ENCODE assay signal across 8 cellular contexts in genomic region chr14:22814945-22815713, GRCh38. TPM values are rescaled to one million over a fixed set of nuclear protein-coding genes. Genes with fewer than 3 reads are reported as not detected.
DNase-seq lines count a peak whose midpoint lies in the region; ATAC-seq and TF ChIP-seq lines count a peak whose summit lies in the region.

Gene SLC7A7 (minus strand): TSS chr14:22815435. CDS start chr14:22813398, 2,037 bp downstream.

- no peaks in the 10 kb centered on the region for H4K20me1 ChIP-seq in fibroblast of lung (ENCODE audit: control insufficient read depth, extremely low read depth, insufficient read depth, low read length)

- H3K9ac ChIP-seq in fibroblast of lung (ENCODE audit: insufficient read depth, low read length) = no peak within 1 kb of the TSS

- peak; percentile 28 for ATAC-seq in omental fat pad (ENCODE audit: low FRiP score)

- H3K79me2 ChIP-seq in fibroblast of lung (ENCODE audit: control insufficient read depth, insufficient read depth, low read length) = no peaks in the 10 kb centered on the region

- no peaks in the 10 kb centered on the region for H3K9me3 ChIP-seq in fibroblast of lung (ENCODE audit: control insufficient read depth, insufficient read depth, low read depth, low read length)

- H3K4me2 ChIP-seq in fibroblast of lung (ENCODE audit: extremely low read depth, insufficient read depth, low read length) = no peak within 1 kb of the TSS

- H3K4me3 ChIP-seq in fibroblast of lung (replicated peaks in 1 of 4; ENCODE audit: control extremely low read depth in 1 of 4, insufficient read depth in 1 of 4, low read depth in 3 of 4, low read length in 4 of 4) = no peak within 1 kb of the TSS

- H2AFZ ChIP-seq in fibroblast of lung (ENCODE audit: low read length) = peak within 1 kb of the TSS; percentile 54

- H3K27me3 ChIP-seq in fibroblast of lung (ENCODE audit: control insufficient read depth, insufficient read depth, low read length) = no peaks in the 10 kb centered on the region

- peak; percentile 57 for DNase-seq in DMS79 treated with DMSO at 0.1 percent for 48 hours (lab: John Stamatoyannopoulos, UW)
- peak; percentile 24 for DNase-seq in NCI-H2227 (lab: John Stamatoyannopoulos, UW; ENCODE audit: unreplicated experiment)
- peak in 1 of 2 donors; percentile 34 for DNase-seq in fibroblast of lung (ENCODE audit: low read depth in 2 of 2)
- DNase-seq in omental fat pad (ENCODE audit: low spot score) = no peak
- no peak for DNase-seq in stimulated activated CD4-positive, alpha-beta T cell treated with anti-CD3 and anti-CD28 coated beads, Interleukin-15, amount 100 ng/mL, for 24 hours
- DNase-seq in NCI-H510A treated with DMSO at 0.1 percent for 48 hours (lab: John Stamatoyannopoulos, UW) = no peak
- no peak for DNase-seq in OCI-M2 (lab: John Stamatoyannopoulos, UW; ENCODE audit: unreplicated experiment)
- DNase-seq in effector CD8-positive, alpha-beta T cell (lab: John Stamatoyannopoulos, UW) = no peak

- TF ChIP-seq CTCF in fibroblast of lung (conservative IDR thresholded peaks at IDR 0.05 in 1 of 2, IDR thresholded peaks at IDR 0.05 in 1 of 2; ENCODE audit: low read depth in 1 of 2, low read length in 2 of 2) (no peak), omental fat pad (IDR thresholded peaks at IDR 0.05) (no peak)

- H3K4me1 ChIP-seq in fibroblast of lung (ENCODE audit: control insufficient read depth, extremely low read depth, insufficient read depth, low read length) = peaks cover 2% of the 10 kb centered on the region

- H3K27ac ChIP-seq in fibroblast of lung (ENCODE audit: insufficient read depth, low read length) = no peak within 1 kb of the TSS

- no peaks in the 10 kb centered on the region for H3K36me3 ChIP-seq in fibroblast of lung (ENCODE audit: control insufficient read depth, insufficient read depth, low read length)

RNA-seq across cellular contexts. Expression of gene SLC7A7, which starts in this region (rescaled TPM):
- total RNA-seq in fibroblast of lung (5.1 and 6.3 TPM in 2 replicates), omental fat pad (10 to 100 TPM; 52.0 to 72.3 (median 64.0) TPM)
- 7.1 and 9.5 TPM in 2 replicates for polyA plus RNA-seq in fibroblast of lung
- polyA plus RNA-seq in fibroblast of lung (2012) = 3.0 and 4.1 TPM in 2 replicates
- polyA minus RNA-seq in fibroblast of lung (ENCODE audit: low replicate concordance) = 13.6 and 26.7 TPM in 2 replicates

Comparison
In these comparisons a context has a peak if more than half of its experiments do, and no peak if none do; other contexts are left out.
1. DNase-seq: peak in DMS79 treated with DMSO at 0.1 percent for 48 hours (single experiment) and NCI-H2227 (single experiment); none in omental fat pad (single experiment), stimulated activated CD4-positive, alpha-beta T cell treated with anti-CD3 and anti-CD28 coated beads, Interleukin-15, amount 100 ng/mL, for 24 hours (single experiment), NCI-H510A treated with DMSO at 0.1 percent for 48 hours (single experiment), OCI-M2 (single experiment) and effector CD8-positive, alpha-beta T cell (single experiment).